9 cellular contexts compared by ENCODE assay signal in the genomic region with DNA sequence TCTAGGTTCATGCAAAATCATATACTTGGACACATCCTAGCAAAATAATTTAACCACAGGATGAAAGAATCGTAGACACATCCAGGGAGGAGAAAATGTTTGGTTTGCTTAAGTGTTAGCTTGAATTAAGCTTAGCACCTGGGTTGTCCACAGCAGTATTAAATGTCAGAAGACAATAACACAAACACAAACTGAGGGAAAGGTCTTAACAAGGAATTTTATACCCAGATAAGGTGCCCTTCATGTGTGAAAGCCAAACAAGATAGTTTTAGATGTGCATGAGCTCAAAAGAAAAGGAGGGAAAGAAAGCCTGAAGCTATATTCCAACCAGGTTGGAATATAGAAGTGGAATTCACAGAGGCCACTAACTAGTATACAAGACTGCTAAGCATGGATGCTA.
"Had no signal": no experiment of that assay in that cellular context is flagged by ENCODE, and none has a peak within 500 bp of the region (broad histone marks: within the 10 kb centered on the region; RNA-seq: fewer than 3 reads in every experiment).

No MANE protein-coding gene starts in this region.

- DNase-seq: GM23248, GOT3, H7, HFFc6, KG1 had no signal

- H3K27ac Mint-ChIP-seq: IgD-negative memory B cell had no signal

- ATAC-seq: HCT116 had no signal

- H3K9me3 Mint-ChIP-seq: HFFc6, IgD-negative memory B cell had no signal

- H3K4me1 ChIP-seq: HAP-1 had no signal

- H3K4me3 Mint-ChIP-seq: HFFc6, IgD-negative memory B cell had no signal

- H3K36me3 Mint-ChIP-seq: IgD-negative memory B cell had no signal

- FAIRE-seq: HTR-8/SVneo had no signal

- H3K27me3 Mint-ChIP-seq: IgD-negative memory B cell had no signal

- H3K36me3 ChIP-seq: HAP-1 had no signal

- H3K4me3 ChIP-seq: GM23248, HAP-1 had no signal
